Comparison of ENCODE assay signal across 8 cellular contexts in genomic region chr2:118012778-118013177, GRCh38. TPM values are rescaled to one million over a fixed set of nuclear protein-coding genes. Genes with fewer than 3 reads are reported as not detected.
DNase-seq lines count a peak whose midpoint lies in the region; ATAC-seq and TF ChIP-seq lines count a peak whose summit lies in the region.

No MANE protein-coding gene starts in this region.

- no peaks in the 10 kb centered on the region for H3K9me3 ChIP-seq in PC-3 (ENCODE audit: low read length)

- H3K4me1 ChIP-seq in PC-3 (ENCODE audit: insufficient read depth, low read length) = peaks cover 16% of the 10 kb centered on the region

- POLR2A ChIA-PET in PC-3 (lab: Charles Lee; ENCODE audit: unreplicated experiment) = interaction anchor here (0.6 kb wide), 1 partner anchor 199 kb away, joined by 6 read pairs; no protein-coding TSS in a partner anchor

- DNase-seq in Caki2 (ENCODE audit: low read depth) = peak; percentile 6
- DNase-seq in PC-3 = peak; percentile 14
- no peak for DNase-seq in endothelial cell (ENCODE audit: low spot score)
- no peak for DNase-seq in osteocyte (ENCODE audit: extremely low spot score, unreplicated experiment)
- no peak for DNase-seq in NCI-H2196 treated with DMSO at 0.1 percent for 48 hours (lab: John Stamatoyannopoulos, UW; ENCODE audit: unreplicated experiment)
- no peak for DNase-seq in central memory CD4-positive, alpha-beta T cell
- DNase-seq in midbrain (lab: John Stamatoyannopoulos, UW) = no peak
- DNase-seq in epidermal melanocyte (ENCODE audit: insufficient read length, low spot score) = no peak

- peaks cover 2% of the 10 kb centered on the region; the same call in 1 of the 2 replicates for H3K36me3 ChIP-seq in PC-3 (ENCODE audit: low read depth, low read length)

- in situ Hi-C loops in Caki2 (cut with HindIII; ENCODE audit: low pct_unique_long_range_greater_than_20kb, low sequenced_read_pairs) = no loop called here

- peaks cover 2% of the 10 kb centered on the region for H3K27me3 Mint-ChIP-seq in endothelial cell (ENCODE audit: unreplicated experiment)
- peaks cover 3% of the 10 kb centered on the region for H3K27me3 Mint-ChIP-seq in osteocyte (ENCODE audit: unreplicated experiment)

- no peaks in the 10 kb centered on the region for H3K27me3 ChIP-seq in PC-3 (ENCODE audit: low read length)

- intact Hi-C loops in PC-3 (cut with micrococcal nuclease) = no loop called here

- H3K4me3 ChIP-seq in PC-3 (ENCODE audit: low read length) = peak overlapping the region; percentile 100

- no peak for ATAC-seq in PC-3

- peak overlapping the region; percentile 90 for H3K4me2 ChIP-seq in PC-3 (ENCODE audit: low read length)

- H3K4me3 Mint-ChIP-seq in endothelial cell (ENCODE audit: unreplicated experiment) (peak overlapping the region; percentile 86), osteocyte (ENCODE audit: unreplicated experiment) (peak overlapping the region; percentile 86)

- H3K9me2 ChIP-seq in PC-3 (replicated peaks; ENCODE audit: low read length) = no peaks in the 10 kb centered on the region

- H3K79me2 ChIP-seq in PC-3 (ENCODE audit: low read length) = peaks cover 53% of the 10 kb centered on the region

- H3K27ac Mint-ChIP-seq in endothelial cell (ENCODE audit: unreplicated experiment) (peak overlapping the region; percentile 41), osteocyte (ENCODE audit: unreplicated experiment) (no peak overlapping the region)

- peak overlapping the region; percentile 91 for H3K9ac ChIP-seq in PC-3 (ENCODE audit: low read length)

- TF ChIP-seq CTCF in PC-3 (conservative IDR thresholded peaks at IDR 0.05; ENCODE audit: low read depth, low read length) = no peak
- no peak for TF ChIP-seq CTCF in endothelial cell (IDR thresholded peaks at IDR 0.05; ENCODE audit: unreplicated experiment)
- TF ChIP-seq CTCF in osteocyte (IDR thresholded peaks at IDR 0.05) = no peak

- peaks cover 26% of the 10 kb centered on the region for H3K4me1 Mint-ChIP-seq in endothelial cell (ENCODE audit: unreplicated experiment)
- H3K4me1 Mint-ChIP-seq in osteocyte (ENCODE audit: unreplicated experiment) = peaks cover 25% of the 10 kb centered on the region

- CTCF ChIA-PET in PC-3 (lab: Charles Lee) = interaction anchor here (1.0 kb wide), 1 partner anchor 9 kb away, joined by 3 read pairs; no protein-coding TSS in a partner anchor

- no peak overlapping the region for H3K27ac ChIP-seq in PC-3 (ENCODE audit: low read length)

- BruUV-seq in PC-3 (replicated peaks; lab: Mats Ljungman, UMichigan) = TSS peak; percentile 34

- no peaks in the 10 kb centered on the region for H3F3A ChIP-seq in PC-3 (ENCODE audit: low read length, unreplicated experiment)

- peaks cover 24% of the 10 kb centered on the region for H4K20me1 ChIP-seq in PC-3 (ENCODE audit: low read length)

- H3K36me3 Mint-ChIP-seq in endothelial cell (ENCODE audit: low read depth, unreplicated experiment) = peaks cover 5% of the 10 kb centered on the region
- H3K36me3 Mint-ChIP-seq in osteocyte (ENCODE audit: unreplicated experiment) = peaks cover 7% of the 10 kb centered on the region

- H3K9me3 Mint-ChIP-seq in endothelial cell (ENCODE audit: unreplicated experiment) = peaks cover 5% of the 10 kb centered on the region
- H3K9me3 Mint-ChIP-seq in osteocyte (ENCODE audit: unreplicated experiment) = no peaks in the 10 kb centered on the region

- H2AFZ ChIP-seq in PC-3 (ENCODE audit: low read length) = peak overlapping the region; percentile 99; the same call in 1 of the 2 replicates

RNA-seq across cellular contexts. Expression of gene CCDC93, which starts 1.1 kb away (rescaled TPM):
- 8.5 and 9.3 TPM in 2 replicates for total RNA-seq in Caki2 (2014; rRNA removed; shearing (Covaris generic); ENCODE audit: low replicate concordance)
- 14.0 and 21.3 TPM in 2 replicates for total RNA-seq in PC-3 (2014; rRNA removed)
- 64.5 TPM for total RNA-seq in endothelial cell (ENCODE audit: unreplicated experiment)
- 23.3 and 26.9 TPM in 2 replicates for total RNA-seq in osteocyte

Comparison
In these comparisons a context has a peak if more than half of its experiments do, and no peak if none do; other contexts are left out.
1. DNase-seq: peak in Caki2 (single experiment) and PC-3 (single experiment); none in endothelial cell (single experiment), osteocyte (single experiment), NCI-H2196 treated with DMSO at 0.1 percent for 48 hours (single experiment), central memory CD4-positive, alpha-beta T cell (single experiment), midbrain (single experiment) and epidermal melanocyte (single experiment).